In genomic region chr7:106180721-106181120, GRCh38 we compare ENCODE assay signal across 1 cellular context.
TF ChIP-seq lines count a peak whose summit lies in the region.

No MANE protein-coding gene starts in this region.

TF ChIP-seq in K562, 482 proteins besides CTCF, POLR2A, EP300 and RAD21:
- TF ChIP-seq RREB1 (CRISPR knock-in tag; IDR thresholded peaks at IDR 0.05) (no peak), RFX1 (IDR thresholded peaks at IDR 0.05) (0 out of 2 replicates have a peak, but pooled peaks have one; percentile 9)
